Comparison of ENCODE assay signal across 8 cellular contexts in genomic region chr1:72283204-72284083, GRCh38. TPM values are rescaled to one million over a fixed set of nuclear protein-coding genes. Genes with fewer than 3 reads are reported as not detected.
DNase-seq lines count a peak whose midpoint lies in the region; ATAC-seq and TF ChIP-seq lines count a peak whose summit lies in the region.

No MANE protein-coding gene starts in this region.

- H3K27ac ChIP-seq in BLaER1 = no peak overlapping the region
- no peak overlapping the region for H3K27ac ChIP-seq in Karpas-422 (ENCODE audit: low read length)

- H3K9me2 ChIP-seq in Karpas-422 (replicated peaks; ENCODE audit: insufficient read depth, low read length) = no peaks in the 10 kb centered on the region

- H3K9ac ChIP-seq in BLaER1 (peak overlapping the region; percentile 47), Karpas-422 (ENCODE audit: low read length) (no peak overlapping the region)

- H3K27me3 ChIP-seq in BLaER1 = peaks cover 54% of the 10 kb centered on the region
- no peaks in the 10 kb centered on the region for H3K27me3 ChIP-seq in Karpas-422 (ENCODE audit: low read length)

- ATAC-seq in GM19438 (IDR thresholded peaks at IDR 0.05; ENCODE audit: low read depth, unreplicated experiment) = peak; percentile 13
- ATAC-seq in HG03039 (IDR thresholded peaks at IDR 0.05; ENCODE audit: unreplicated experiment) = no peak

- DNase-seq in Karpas-422 = no peak
- peak; percentile 78 for DNase-seq in RPMI7951 (ENCODE audit: low read depth)
- DNase-seq in cardiac fibroblast (ENCODE audit: low read depth in 2 of 2) = peak; percentile 83 to 84
- peak; percentile 93 for DNase-seq in retina

- no peak overlapping the region for H2AFZ ChIP-seq in Karpas-422 (ENCODE audit: low read length)

- H3K4me2 ChIP-seq in BLaER1 (peak overlapping the region; percentile 86), Karpas-422 (ENCODE audit: low read depth, low read length, poor library complexity, severe bottlenecking) (peak overlapping the region; percentile 53)

- no peak for TF ChIP-seq CTCF in cardiac fibroblast (IDR thresholded peaks at IDR 0.05; ENCODE audit: low read depth, low read length)

- no peaks in the 10 kb centered on the region for H3K9me3 ChIP-seq in BLaER1
- H3K9me3 ChIP-seq in Karpas-422 (ENCODE audit: low read length) = no peaks in the 10 kb centered on the region
- H3K9me3 ChIP-seq in iPS-18c (ENCODE audit: control insufficient read depth, insufficient read depth, low read length) = no peaks in the 10 kb centered on the region

- H3K36me3 ChIP-seq in BLaER1 (no peaks in the 10 kb centered on the region), Karpas-422 (ENCODE audit: insufficient read depth, low read length) (no peaks in the 10 kb centered on the region)

- H4K20me1 ChIP-seq in BLaER1 (peaks cover 16% of the 10 kb centered on the region; the same call in 1 of the 2 replicates), Karpas-422 (ENCODE audit: insufficient read depth, low read depth, low read length) (no peaks in the 10 kb centered on the region)

- H3K4me1 ChIP-seq in BLaER1 (peaks cover 24% of the 10 kb centered on the region), Karpas-422 (ENCODE audit: low read length) (peaks cover 2% of the 10 kb centered on the region; the same call in 1 of the 2 replicates)

- H3K4me3 ChIP-seq in BLaER1 = peak overlapping the region; percentile 67
- peak overlapping the region; percentile 45 for H3K4me3 ChIP-seq in Karpas-422 (ENCODE audit: low read length)
- peak overlapping the region; percentile 66 to 78 for H3K4me3 ChIP-seq in cardiac fibroblast (replicated peaks in 1 of 2; ENCODE audit: low read depth in 2 of 2, low read length in 2 of 2)
- H3K4me3 ChIP-seq in iPS-18c (ENCODE audit: insufficient read depth, low read depth, low read length) = peak overlapping the region; percentile 84

- no peaks in the 10 kb centered on the region for H3K79me2 ChIP-seq in Karpas-422 (ENCODE audit: low read length)

RNA-seq across cellular contexts. Expression of gene NEGR1, which starts 1.1 kb away (rescaled TPM):
- not detected in 2 replicates for total RNA-seq in Karpas-422 (2014; rRNA removed; shearing (Covaris generic); ENCODE audit: low replicate concordance)
- 5.3 and 8.2 TPM in 2 replicates for total RNA-seq in RPMI7951 (2014; rRNA removed; shearing (Covaris generic))
